Comparison of ENCODE assay signal across 16 cellular contexts in genomic region chr3:115113367-115113766, GRCh38. TPM values are rescaled to one million over a fixed set of nuclear protein-coding genes. Genes with fewer than 3 reads are reported as not detected.
DNase-seq lines count a peak whose midpoint lies in the region.
"Had no signal": no experiment of that assay in that cellular context is flagged by ENCODE, and none has a peak within 500 bp of the region (broad histone marks: within the 10 kb centered on the region; RNA-seq: fewer than 3 reads in every experiment).

No MANE protein-coding gene starts in this region.

- H3K23ac ChIP-seq in mesenchymal stem cell (ENCODE audit: low read length in 2 of 2): no peak overlapping the region

- H2AFZ ChIP-seq in mesenchymal stem cell (ENCODE audit: low read depth, low read length): no peak overlapping the region
- H2AFZ ChIP-seq: parathyroid adenoma had no signal

- no peak overlapping the region for H3K27ac ChIP-seq in mesenchymal stem cell (ENCODE audit: low read length, poor library complexity, severe bottlenecking)
- H3K27ac ChIP-seq: ascending aorta, parathyroid adenoma had no signal

- no peak overlapping the region for H4K8ac ChIP-seq in mesenchymal stem cell (ENCODE audit: low read length)

- H3K9ac ChIP-seq in mesenchymal stem cell (ENCODE audit: low read length): no peak overlapping the region
- H3K9ac ChIP-seq: parathyroid adenoma had no signal

- H3K4me3 ChIP-seq in mesenchymal stem cell (ENCODE audit: insufficient read depth in 1 of 2, low read depth in 1 of 2, low read length in 2 of 2): no peak overlapping the region
- H3K4me3 ChIP-seq: ascending aorta had no signal

- no peak overlapping the region for H4K91ac ChIP-seq in mesenchymal stem cell (ENCODE audit: low read length)

- no peak overlapping the region for H3K4ac ChIP-seq in mesenchymal stem cell (ENCODE audit: low read depth in 1 of 2, low read length in 2 of 2)

- no peak overlapping the region for H3K14ac ChIP-seq in mesenchymal stem cell (ENCODE audit: low read length in 2 of 2)

- no peaks in the 10 kb centered on the region for H3K27me3 ChIP-seq in mesenchymal stem cell (ENCODE audit: control insufficient read depth in 1 of 2, insufficient read depth in 1 of 2, low read length in 2 of 2)
- H3K27me3 ChIP-seq: ascending aorta had no signal

- peak; percentile 7 for DNase-seq in AG08396 (ENCODE audit: low spot score)
- peak; percentile 72 for DNase-seq in LHCN-M2 (ENCODE audit: low read depth)
- peak; percentile 30 for DNase-seq in fibroblast of gingiva (ENCODE audit: low read depth)
- peak; percentile 35 for DNase-seq in mesenchymal stem cell
- DNase-seq in stimulated activated CD4-positive, alpha-beta T cell treated with anti-CD3 and anti-CD28 coated beads, Interleukin-1b, Interleukin-23, amount 100 ng/mL, for 48 hours: no peak
- no peak for DNase-seq in medulla oblongata (ENCODE audit: extremely low spot score)
- DNase-seq in NCI-H446 treated with DMSO at 0.1 percent for 48 hours (lab: John Stamatoyannopoulos, UW): no peak
- no peak for DNase-seq in activated CD4-positive, CD25-positive, alpha-beta regulatory T cell (lab: John Stamatoyannopoulos, UW)
- DNase-seq: activated CD4-positive, CD25-positive, alpha-beta regulatory T cell treated with anti-CD3 and anti-CD28 coated beads, Interleukin-2, amount 50 U/mL, for 72 hours; hypothalamus; NCI-H1694; NCI-H345; SHP77 treated with DMSO at 0.1 percent for 48 hours; T-helper 2 cell had no signal

- H3K9me3 ChIP-seq in mesenchymal stem cell (ENCODE audit: control insufficient read depth, low read length): peaks cover 3% of the 10 kb centered on the region

- H2BK120ac ChIP-seq in mesenchymal stem cell (ENCODE audit: low read depth, low read length): no peak overlapping the region

- no peak overlapping the region for H2BK15ac ChIP-seq in mesenchymal stem cell (ENCODE audit: low read depth, poor library complexity, severe bottlenecking)

- H3K4me2 ChIP-seq in mesenchymal stem cell (ENCODE audit: low read length, poor library complexity, severe bottlenecking): no peak overlapping the region

- no peak overlapping the region for H3K18ac ChIP-seq in mesenchymal stem cell (ENCODE audit: low read depth in 1 of 2, low read length in 2 of 2)

- no peak overlapping the region for H2BK5ac ChIP-seq in mesenchymal stem cell (ENCODE audit: low read depth, low read length, poor library complexity, severe bottlenecking)

- H3K79me1 ChIP-seq in mesenchymal stem cell (replicated peaks; ENCODE audit: low read length, poor library complexity, severe bottlenecking): peaks cover 2% of the 10 kb centered on the region

- H2AK5ac ChIP-seq in mesenchymal stem cell (ENCODE audit: low read length, severe bottlenecking): no peak overlapping the region

- H2BK12ac ChIP-seq in mesenchymal stem cell (ENCODE audit: low read length in 2 of 2): no peak overlapping the region

- no peaks in the 10 kb centered on the region for H3K36me3 ChIP-seq in mesenchymal stem cell (ENCODE audit: control insufficient read depth in 1 of 2, insufficient read depth in 2 of 2, low read depth in 1 of 2, low read length in 2 of 2)

- H3K4me1 ChIP-seq in mesenchymal stem cell (ENCODE audit: control insufficient read depth, insufficient read depth, low read depth, low read length): no peaks in the 10 kb centered on the region
- H3K4me1 ChIP-seq: parathyroid adenoma had no signal

- WGBS in mesenchymal stem cell: 98% methylated on average over 1 of the region's 1 CpG

RNA-seq across cellular contexts. Expression of gene ZBTB20, which starts 33.7 kb away (rescaled TPM):
- total RNA-seq in LHCN-M2 (2014; rRNA removed): 18.3 and 26.4 TPM in 2 replicates
- 3.8 TPM for polyA plus RNA-seq in LHCN-M2 (2012)
- 2.2 TPM for polyA plus RNA-seq in mesenchymal stem cell (2013, experiment 1 of 2)
- polyA plus RNA-seq in mesenchymal stem cell (2013, experiment 2 of 2): 1.9 TPM

Comparison
In these comparisons a context has a peak if more than half of its experiments do, and no peak if none do; other contexts are left out.
1. DNase-seq: peak in AG08396 (single experiment), LHCN-M2 (single experiment), fibroblast of gingiva (single experiment) and mesenchymal stem cell (single experiment); none in stimulated activated CD4-positive, alpha-beta T cell treated with anti-CD3 and anti-CD28 coated beads, Interleukin-1b, Interleukin-23, amount 100 ng/mL, for 48 hours (single experiment), medulla oblongata (single experiment), NCI-H446 treated with DMSO at 0.1 percent for 48 hours (single experiment) and activated CD4-positive, CD25-positive, alpha-beta regulatory T cell (0 of 4).